1 cellular context compared by ENCODE assay signal in the genomic region with DNA sequence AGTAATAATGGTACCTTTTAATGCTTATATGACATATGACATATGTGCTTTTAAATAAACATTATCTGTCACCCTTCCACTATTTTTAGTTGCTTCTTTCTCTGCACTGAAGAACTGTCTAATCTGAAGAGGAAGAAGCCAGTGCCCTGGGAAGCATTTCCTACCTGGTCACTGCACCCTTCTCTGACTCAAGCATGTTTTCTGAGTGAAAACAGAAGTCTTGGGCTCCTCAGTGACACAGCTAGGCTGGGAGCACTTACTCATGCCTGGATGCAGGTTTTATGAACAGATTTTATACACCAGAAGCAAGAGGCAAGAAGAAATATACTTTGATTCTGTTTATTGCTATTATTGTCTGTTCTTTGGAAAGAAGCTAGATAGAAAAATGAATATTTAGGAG.
TF ChIP-seq lines count a peak whose summit lies in the region.

No MANE protein-coding gene starts in this region.

TF ChIP-seq in SK-N-SH, 30 proteins besides CTCF, POLR2A, EP300 and RAD21 (continued from another document):
- no peak for TF ChIP-seq RXRA (IDR thresholded peaks at IDR 0.05; ENCODE audit: borderline replicate concordance, low read depth)
- TF ChIP-seq TCF12 (IDR thresholded peaks at IDR 0.05) = no peak
- TF ChIP-seq POLR2AphosphoS5 (IDR thresholded peaks at IDR 0.05; ENCODE audit: low read depth, low read length) = no peak
- TF ChIP-seq FOXM1 (IDR thresholded peaks at IDR 0.05; ENCODE audit: low read depth) = no peak
- TF ChIP-seq CHD2 (IDR thresholded peaks at IDR 0.05; ENCODE audit: low read length, partially characterized antibody) = no peak
- no peak for TF ChIP-seq NFIC (IDR thresholded peaks at IDR 0.05; ENCODE audit: borderline replicate concordance)
- TF ChIP-seq RFX5 (IDR thresholded peaks at IDR 0.05; ENCODE audit: low read length) = no peak
- no peak for TF ChIP-seq JUND (IDR thresholded peaks at IDR 0.05)
- no peak for TF ChIP-seq NRF1 (IDR thresholded peaks at IDR 0.05; ENCODE audit: low read depth, low read length)
- TF ChIP-seq YY1 (IDR thresholded peaks at IDR 0.05; ENCODE audit: low read depth) = no peak
- no peak for TF ChIP-seq ELF1 (IDR thresholded peaks at IDR 0.05)
- no peak for TF ChIP-seq GABPA (IDR thresholded peaks at IDR 0.05; ENCODE audit: low read depth)
- TF ChIP-seq, protein P1, sequence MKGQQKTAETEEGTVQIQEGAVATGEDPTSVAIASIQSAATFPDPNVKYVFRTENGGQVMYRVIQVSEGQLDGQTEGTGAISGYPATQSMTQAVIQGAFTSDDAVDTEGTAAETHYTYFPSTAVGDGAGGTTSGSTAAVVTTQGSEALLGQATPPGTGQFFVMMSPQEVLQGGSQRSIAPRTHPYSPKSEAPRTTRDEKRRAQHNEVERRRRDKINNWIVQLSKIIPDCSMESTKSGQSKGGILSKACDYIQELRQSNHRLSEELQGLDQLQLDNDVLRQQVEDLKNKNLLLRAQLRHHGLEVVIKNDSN (IDR thresholded peaks at IDR 0.05; ENCODE audit: borderline replicate concordance, low read depth) = no peak
TF ChIP-seq in SK-N-SH: peak in this region for 0.
